ENCODE assay signal across 20 cellular contexts in the genomic region with DNA sequence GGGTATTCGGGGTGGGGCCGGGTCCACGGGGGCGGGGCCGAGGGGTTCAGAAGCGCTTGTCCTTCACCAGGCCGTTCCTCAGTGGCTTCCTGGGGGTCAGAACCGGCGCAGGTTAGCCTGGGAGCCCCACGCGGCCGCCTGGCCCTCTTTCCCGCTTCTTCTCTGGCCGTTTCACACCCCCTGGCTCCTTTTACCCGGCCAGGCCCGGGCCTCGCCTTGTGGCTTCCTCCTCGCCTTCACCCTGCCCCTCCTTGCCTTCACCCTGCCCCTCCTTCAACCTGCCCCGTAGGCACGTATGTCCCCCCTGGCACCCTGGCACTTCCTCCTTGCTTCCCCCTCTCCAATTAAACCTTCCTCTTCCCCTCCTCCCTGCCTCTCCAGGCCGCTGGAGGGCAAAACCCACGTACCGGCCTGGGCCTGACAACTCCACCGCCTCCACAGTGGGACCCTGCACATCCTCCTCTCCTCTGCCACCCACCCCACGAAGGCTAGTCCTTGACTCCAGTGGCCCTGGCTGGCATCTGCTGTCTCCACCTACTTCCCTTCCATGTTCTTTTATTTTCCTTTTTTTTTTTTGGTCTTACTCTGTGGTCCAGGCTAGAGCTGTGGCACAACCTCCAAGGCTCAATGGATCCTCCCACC. TPM values are rescaled to one million over a fixed set of nuclear protein-coding genes. Genes with fewer than 3 reads are reported as not detected.
DNase-seq lines count a peak whose midpoint lies in the region; ATAC-seq and TF ChIP-seq lines count a peak whose summit lies in the region.
"Had no signal": no experiment of that assay in that cellular context is flagged by ENCODE, and none has a peak within 500 bp of the region (broad histone marks: within the 10 kb centered on the region; RNA-seq: fewer than 3 reads in every experiment).

No MANE protein-coding gene starts in this region.

- peak overlapping the region in 6 of 11 experiments; percentile 8 to 73 (median 64); a peak in 6 of 22 replicates for H3K9ac ChIP-seq in BLaER1 treated with 17β-estradiol and CSF1 and Interleukin-3, amounts not matched to agents 10 nM and 100 nM

- peaks cover 0 to 6% (median 0%) of the 10 kb centered on the region in 11 experiments; a peak in 1 of 22 replicates for H3K27me3 ChIP-seq in BLaER1 treated with 17β-estradiol and CSF1 and Interleukin-3, amounts not matched to agents 10 nM and 100 nM
- H3K27me3 ChIP-seq: SJCRH30 had no signal

- H3K27ac Mint-ChIP-seq in HFFc6 (peak overlapping the region; percentile 29; the same call in 1 of the 2 replicates), nephron progenitor cell (peak overlapping the region; percentile 54)
- H3K27ac Mint-ChIP-seq in central memory CD8-positive, alpha-beta T cell (ENCODE audit: low read depth) = peak overlapping the region; percentile 59
- H3K27ac Mint-ChIP-seq: activated CD8-positive, alpha-beta T cell treated with anti-CD3 and anti-CD28 coated beads, Interleukin-2, amount 10 ng/mL, durations not matched to agents 7 days and 5 days; activated naive CD8-positive, alpha-beta T cell treated with anti-CD3 and anti-CD28 coated beads, Interleukin-2, amount 50 U/mL, for 24 hours; activated T-helper 1 cell treated with anti-CD3 and anti-CD28 coated beads, Interleukin-12 subunit alpha, Interleukin-12 subunit beta, Interleukin-2, Interleukin-4 antibody, amounts not matched to agents 30 ng/mL and 10 ng/mL and 1 ng/mL, durations not matched to agents 14 hours and 24 hours and 36 hours had no signal

- H3K4me1 ChIP-seq in BLaER1 treated with 17β-estradiol and CSF1 and Interleukin-3, amounts not matched to agents 10 nM and 100 nM = peaks cover 14 to 36% (median 29%) of the 10 kb centered on the region in 10 experiments
- H3K4me1 ChIP-seq: SJCRH30 had no signal

- H3K36me3 Mint-ChIP-seq in HFFc6 (ENCODE audit: low read depth) (peaks cover 34% of the 10 kb centered on the region), nephron progenitor cell (ENCODE audit: low read depth) (peaks cover 44% of the 10 kb centered on the region)
- peaks cover 21% of the 10 kb centered on the region for H3K36me3 Mint-ChIP-seq in central memory CD8-positive, alpha-beta T cell (ENCODE audit: insufficient read depth)

- no peaks in the 10 kb centered on the region for H3K9me3 Mint-ChIP-seq in HFFc6
- no peaks in the 10 kb centered on the region for H3K9me3 Mint-ChIP-seq in central memory CD8-positive, alpha-beta T cell
- H3K9me3 Mint-ChIP-seq in nephron progenitor cell = peaks cover 7% of the 10 kb centered on the region
- H3K9me3 Mint-ChIP-seq: activated naive CD8-positive, alpha-beta T cell treated with anti-CD3 and anti-CD28 coated beads, Interleukin-2, amount 50 U/mL, for 24 hours; activated T-helper 1 cell treated with anti-CD3 and anti-CD28 coated beads, Interleukin-12 subunit alpha, Interleukin-12 subunit beta, Interleukin-2, Interleukin-4 antibody, amounts not matched to agents 30 ng/mL and 10 ng/mL and 1 ng/mL, durations not matched to agents 14 hours and 24 hours and 36 hours had no signal

- DNase-seq in HFFc6 = no peak
- no peak for DNase-seq in central memory CD8-positive, alpha-beta T cell (ENCODE audit: low spot score in 2 of 2)
- no peak for DNase-seq in nephron progenitor cell
- DNase-seq in HT-29 (ENCODE audit: low spot score) = no peak
- no peak for DNase-seq in activated CD4-positive, CD25-positive, alpha-beta regulatory T cell treated with anti-CD3 and anti-CD28 coated beads, Interleukin-2, amount 50 U/mL, for 72 hours
- DNase-seq: activated CD8-positive, alpha-beta T cell treated with anti-CD3 and anti-CD28 coated beads, Interleukin-2, amount 10 ng/mL, durations not matched to agents 7 days and 5 days; activated naive CD8-positive, alpha-beta T cell treated with anti-CD3 and anti-CD28 coated beads, Interleukin-2, amount 50 U/mL, for 24 hours; brain microvascular endothelial cell; DND-41; head of caudate nucleus; Kasumi-1; NCI-H1930; NCI-H226; PC-3; SJCRH30; stimulated activated CD4-positive, alpha-beta T cell treated with anti-CD3 and anti-CD28 coated beads, Interleukin-12 subunit alpha, Interleukin-12 subunit beta, amount 100 ng/mL, for 4 hours had no signal

- H3K9me3 ChIP-seq in BLaER1 treated with 17β-estradiol and CSF1 and Interleukin-3, amounts not matched to agents 10 nM and 100 nM (replicated peaks in 1 of 11) = peaks cover 0 to 13% (median 9%) of the 10 kb centered on the region in 11 experiments; a peak in 10 of 22 replicates
- H3K9me3 ChIP-seq: SJCRH30, suprapubic skin had no signal

- H3K4me3 Mint-ChIP-seq in HFFc6 (no peak overlapping the region), nephron progenitor cell (no peak overlapping the region)
- H3K4me3 Mint-ChIP-seq in central memory CD8-positive, alpha-beta T cell = peak overlapping the region; percentile 16
- H3K4me3 Mint-ChIP-seq: activated CD8-positive, alpha-beta T cell treated with anti-CD3 and anti-CD28 coated beads, Interleukin-2, amount 10 ng/mL, durations not matched to agents 7 days and 5 days; activated naive CD8-positive, alpha-beta T cell treated with anti-CD3 and anti-CD28 coated beads, Interleukin-2, amount 50 U/mL, for 24 hours; activated T-helper 1 cell treated with anti-CD3 and anti-CD28 coated beads, Interleukin-12 subunit alpha, Interleukin-12 subunit beta, Interleukin-2, Interleukin-4 antibody, amounts not matched to agents 30 ng/mL and 10 ng/mL and 1 ng/mL, durations not matched to agents 14 hours and 24 hours and 36 hours had no signal

- ATAC-seq in central memory CD8-positive, alpha-beta T cell (replicated peaks; ENCODE audit: extremely low read depth, poor library complexity, severe bottlenecking) = no peak
- ATAC-seq in HG02610 (IDR thresholded peaks at IDR 0.05; ENCODE audit: unreplicated experiment) = no peak
- ATAC-seq: activated CD8-positive, alpha-beta T cell treated with anti-CD3 and anti-CD28 coated beads, Interleukin-2, amount 10 ng/mL, durations not matched to agents 7 days and 5 days; activated naive CD8-positive, alpha-beta T cell treated with anti-CD3 and anti-CD28 coated beads, Interleukin-2, amount 50 U/mL, for 24 hours; PC-3 had no signal

- no peak for TF ChIP-seq CTCF in HFFc6 (IDR thresholded peaks at IDR 0.05)
- no peak for TF ChIP-seq CTCF in nephron progenitor cell (IDR thresholded peaks at IDR 0.05)

- H3K27ac ChIP-seq in BLaER1 treated with 17β-estradiol and CSF1 and Interleukin-3, amounts not matched to agents 10 nM and 100 nM = peak overlapping the region in 4 of 11 experiments; percentile 19 to 36 (median 29); a peak in 5 of 22 replicates
- H3K27ac ChIP-seq: brain microvascular endothelial cell, SJCRH30, suprapubic skin had no signal

- peak overlapping the region in 1 of 10 experiments; percentile 45; a peak in 1 of 20 replicates for H3K4me3 ChIP-seq in BLaER1 treated with 17β-estradiol and CSF1 and Interleukin-3, amounts not matched to agents 10 nM and 100 nM
- H3K4me3 ChIP-seq: SJCRH30, suprapubic skin had no signal

- peaks cover 40 to 63% (median 53%) of the 10 kb centered on the region in 11 experiments; a peak in 21 of 22 replicates for H4K20me1 ChIP-seq in BLaER1 treated with 17β-estradiol and CSF1 and Interleukin-3, amounts not matched to agents 10 nM and 100 nM

- H3K4me1 Mint-ChIP-seq in HFFc6 (ENCODE audit: low read depth) (peaks cover 4% of the 10 kb centered on the region; the same call in 1 of the 2 replicates), nephron progenitor cell (peaks cover 37% of the 10 kb centered on the region)
- H3K4me1 Mint-ChIP-seq in central memory CD8-positive, alpha-beta T cell = peaks cover 12% of the 10 kb centered on the region

- H3K4me2 ChIP-seq in BLaER1 treated with 17β-estradiol and CSF1 and Interleukin-3, amounts not matched to agents 10 nM and 100 nM = peak overlapping the region; percentile 78 to 97 (median 94)

- peaks cover 31 to 39% (median 33%) of the 10 kb centered on the region in 11 experiments for H3K36me3 ChIP-seq in BLaER1 treated with 17β-estradiol and CSF1 and Interleukin-3, amounts not matched to agents 10 nM and 100 nM

- peaks cover 5% of the 10 kb centered on the region for H3K27me3 Mint-ChIP-seq in HFFc6 (ENCODE audit: insufficient read depth)
- H3K27me3 Mint-ChIP-seq in central memory CD8-positive, alpha-beta T cell = no peaks in the 10 kb centered on the region
- peaks cover 12% of the 10 kb centered on the region for H3K27me3 Mint-ChIP-seq in nephron progenitor cell (ENCODE audit: low read depth, poor library complexity)

RNA-seq across cellular contexts. Expression of a gene that starts 25.3 kb away (rescaled TPM):
- 1 to 10 TPM in 5 of 6 experiments, under 1 TPM in 1; 0.96 to 2.1 (median 1.3) TPM for total RNA-seq in HFFc6 (2021; fragmentation: NEBNext Ultra II Directional; extraction: Animal tissue kit (Norgen Biotek cat#: 25700))
- not detected in 2 replicates for total RNA-seq in HT-29 (2014; rRNA removed; shearing (Covaris generic))
- total RNA-seq: activated CD8-positive, alpha-beta T cell treated with anti-CD3 and anti-CD28 coated beads, Interleukin-2, amount 10 ng/mL, durations not matched to agents 7 days and 5 days; activated T-helper 1 cell treated with anti-CD3 and anti-CD28 coated beads, Interleukin-12 subunit alpha, Interleukin-12 subunit beta, Interleukin-2, Interleukin-4 antibody, amounts not matched to agents 30 ng/mL and 10 ng/mL and 1 ng/mL, durations not matched to agents 14 hours and 24 hours and 36 hours had no signal

RNA-seq across cellular contexts. Expression of a gene that starts 38.9 kb away (rescaled TPM):
- total RNA-seq in HFFc6 (2021; fragmentation: NEBNext Ultra II Directional; extraction: Animal tissue kit (Norgen Biotek cat#: 25700)) = 10 to 100 TPM; 46.3 to 54.7 (median 51.4) TPM
- 73.7 and 79.5 TPM in 2 replicates for total RNA-seq in HT-29 (2014; rRNA removed; shearing (Covaris generic))

RNA-seq across cellular contexts. Expression of a gene that starts 48.5 kb away (rescaled TPM):
- total RNA-seq in HFFc6 (2021; fragmentation: NEBNext Ultra II Directional; extraction: Animal tissue kit (Norgen Biotek cat#: 25700)) = 100 to 1,000 TPM; 268 to 315 (median 286) TPM
- 290 and 317 TPM in 2 replicates for total RNA-seq in HT-29 (2014; rRNA removed; shearing (Covaris generic))

RNA-seq across cellular contexts. Expression of a gene that starts 48.9 kb away (rescaled TPM):
- total RNA-seq in HFFc6 (2021; fragmentation: NEBNext Ultra II Directional; extraction: Animal tissue kit (Norgen Biotek cat#: 25700)) = 10 to 100 TPM; 37.8 to 57.4 (median 44.0) TPM
- total RNA-seq in HT-29 (2014; rRNA removed; shearing (Covaris generic)) = 69.4 and 81.8 TPM in 2 replicates
